23 cellular contexts compared by ENCODE assay signal in genomic region chr9:137793196-137793841, GRCh38.
DNase-seq lines count a peak whose midpoint lies in the region; ATAC-seq and TF ChIP-seq lines count a peak whose summit lies in the region.
"Had no signal": no experiment of that assay in that cellular context is flagged by ENCODE, and none has a peak within 500 bp of the region (broad histone marks: within the 10 kb centered on the region; RNA-seq: fewer than 3 reads in every experiment).

No MANE protein-coding gene starts in this region.

- H3K27ac Mint-ChIP-seq in GM23338, result peak overlapping the region; percentile 16; the same call in 1 of the 2 replicates
- H3K27ac Mint-ChIP-seq: activated naive CD4-positive, alpha-beta T cell treated with anti-CD3 and anti-CD28 coated beads, Interleukin-2, amount 50 U/mL, for 24 hours; stimulated activated memory B cell treated with anti-CD40 and anti-IgM and Interleukin-4, amounts not matched to agents 10 μg/mL and 1 μg/mL and 100 μg/mL, for 72 hours had no signal

- H2AFZ ChIP-seq in GM23338 (no peak overlapping the region), OCI-LY7 (ENCODE audit: low read length) (no peak overlapping the region)

- H3K4me2 ChIP-seq in GM23338 (no peak overlapping the region), OCI-LY7 (ENCODE audit: low read length) (no peak overlapping the region)

- no peak for DNase-seq in GM23338 (ENCODE audit: low spot score)
- no peak for DNase-seq in OCI-LY7 (ENCODE audit: low spot score)
- DNase-seq in globus pallidus (ENCODE audit: low spot score), result peak; percentile 78
- peak; percentile 91 for DNase-seq in pons (ENCODE audit: low spot score)
- no peak for DNase-seq in NCI-H1694 (lab: John Stamatoyannopoulos, UW)
- DNase-seq: activated T-cell treated with anti-CD3 and anti-CD28 coated beads, Interleukin-2, amount 50 U/mL, for 48 hours; AML-193; CD8-positive, alpha-beta memory T cell; DMS153; naive thymus-derived CD8-positive, alpha-beta T cell; NCI-H2171; NCI-H526; ovary; right cardiac atrium; stimulated activated CD4-positive, alpha-beta T cell treated with anti-CD3 and anti-CD28 coated beads, Interleukin-4, amount 100 ng/mL, for 1 hour; T-helper 1 cell had no signal

- H3K27ac ChIP-seq in GM23338 (ENCODE audit: low read depth) (no peak overlapping the region), OCI-LY7 (ENCODE audit: low read depth, low read length, poor library complexity, severe bottlenecking) (no peak overlapping the region)
- H3K27ac ChIP-seq: epithelial cell of prostate, ovary had no signal

- ATAC-seq in GM23338 (no peak), GM21515 (IDR thresholded peaks at IDR 0.05; ENCODE audit: unreplicated experiment) (no peak), HG03439 (IDR thresholded peaks at IDR 0.05; ENCODE audit: unreplicated experiment) (no peak)
- ATAC-seq: activated CD4-positive, CD25-positive, alpha-beta regulatory T cell treated with anti-CD3 and anti-CD28 coated beads, Interleukin-2, amount 50 U/mL, for 24 hours; naive thymus-derived CD8-positive, alpha-beta T cell; right cardiac atrium; stimulated activated memory B cell treated with anti-CD40 and anti-IgM and Interleukin-4, amounts not matched to agents 10 μg/mL and 1 μg/mL and 100 μg/mL, for 72 hours had no signal

- TSS peak; percentile 59 for BruUV-seq in OCI-LY7 (replicated peaks; lab: Mats Ljungman, UMichigan)

- H3K9me2 ChIP-seq in GM23338 (ENCODE audit: insufficient read depth) (no peaks in the 10 kb centered on the region), OCI-LY7 (ENCODE audit: insufficient read depth, low read length) (no peaks in the 10 kb centered on the region)

- H3K79me2 ChIP-seq in GM23338 (replicated peaks; ENCODE audit: insufficient read depth) (peaks cover 4% of the 10 kb centered on the region; the same call in 1 of the 2 replicates), OCI-LY7 (ENCODE audit: insufficient read depth, low read depth, low read length) (no peaks in the 10 kb centered on the region)

- H4K20me1 ChIP-seq in GM23338 (replicated peaks; ENCODE audit: insufficient read depth), result no peaks in the 10 kb centered on the region; the same call in none of the 2 replicates
- H4K20me1 ChIP-seq in OCI-LY7 (ENCODE audit: insufficient read depth, low read length), result no peaks in the 10 kb centered on the region

- intact Hi-C loops in OCI-LY7 (cut with micrococcal nuclease; ENCODE audit: unreplicated experiment), result no loop called here

- H3K9me3 ChIP-seq in OCI-LY7 (ENCODE audit: low read length), result no peaks in the 10 kb centered on the region
- H3K9me3 ChIP-seq: ovary had no signal

- H3K4me3 ChIP-seq in GM23338 (no peak overlapping the region), OCI-LY7 (ENCODE audit: low read depth, low read length, poor library complexity, severe bottlenecking) (no peak overlapping the region)
- H3K4me3 ChIP-seq: ovary had no signal

- POLR2A ChIA-PET in OCI-LY7 (lab: Charles Lee), result no interaction called here

- no peaks in the 10 kb centered on the region for H3F3A ChIP-seq in GM23338 (replicated peaks; ENCODE audit: low read depth)

- no peak for TF ChIP-seq CTCF in GM23338 (conservative IDR thresholded peaks at IDR 0.05; ENCODE audit: low read depth in 2 of 2)
- TF ChIP-seq CTCF in OCI-LY7 (conservative IDR thresholded peaks at IDR 0.05; ENCODE audit: low read length), result no peak

- peaks cover 7% of the 10 kb centered on the region for H3K27me3 Mint-ChIP-seq in GM23338 (ENCODE audit: insufficient read depth, low read depth, poor library complexity)
- H3K27me3 Mint-ChIP-seq: activated naive CD4-positive, alpha-beta T cell treated with anti-CD3 and anti-CD28 coated beads, Interleukin-2, amount 50 U/mL, for 24 hours; CD8-positive, alpha-beta memory T cell; central memory CD8-positive, alpha-beta T cell; naive thymus-derived CD8-positive, alpha-beta T cell; stimulated activated memory B cell treated with anti-CD40 and anti-IgM and Interleukin-4, amounts not matched to agents 10 μg/mL and 1 μg/mL and 100 μg/mL, for 72 hours had no signal

- no peak overlapping the region for H3K4me3 Mint-ChIP-seq in GM23338
- H3K4me3 Mint-ChIP-seq: activated naive CD4-positive, alpha-beta T cell treated with anti-CD3 and anti-CD28 coated beads, Interleukin-2, amount 50 U/mL, for 24 hours; CD8-positive, alpha-beta memory T cell; central memory CD8-positive, alpha-beta T cell; naive thymus-derived CD8-positive, alpha-beta T cell; stimulated activated memory B cell treated with anti-CD40 and anti-IgM and Interleukin-4, amounts not matched to agents 10 μg/mL and 1 μg/mL and 100 μg/mL, for 72 hours had no signal

- H3K36me3 ChIP-seq in GM23338 (ENCODE audit: insufficient read depth) (peaks cover 47% of the 10 kb centered on the region), OCI-LY7 (ENCODE audit: insufficient read depth, low read length) (peaks cover 99% of the 10 kb centered on the region)
- H3K36me3 ChIP-seq: ovary had no signal

- peaks cover under 1% of the 10 kb centered on the region; the same call in 1 of the 3 replicates for H3K9me3 Mint-ChIP-seq in GM23338
- H3K9me3 Mint-ChIP-seq: activated naive CD4-positive, alpha-beta T cell treated with anti-CD3 and anti-CD28 coated beads, Interleukin-2, amount 50 U/mL, for 24 hours; CD8-positive, alpha-beta memory T cell; central memory CD8-positive, alpha-beta T cell; naive thymus-derived CD8-positive, alpha-beta T cell had no signal

- H3K27me3 ChIP-seq in GM23338 (ENCODE audit: insufficient read depth), result no peaks in the 10 kb centered on the region
- H3K27me3 ChIP-seq: ovary had no signal

- H3K4me1 ChIP-seq in GM23338 (ENCODE audit: insufficient read depth) (no peaks in the 10 kb centered on the region), OCI-LY7 (ENCODE audit: insufficient read depth, low read length, poor library complexity, severe bottlenecking) (no peaks in the 10 kb centered on the region)

- peaks cover under 1% of the 10 kb centered on the region; the same call in 1 of the 3 replicates for H3K4me1 Mint-ChIP-seq in GM23338
- H3K4me1 Mint-ChIP-seq: activated naive CD4-positive, alpha-beta T cell treated with anti-CD3 and anti-CD28 coated beads, Interleukin-2, amount 50 U/mL, for 24 hours had no signal

- CTCF ChIA-PET in OCI-LY7 (lab: Charles Lee; ENCODE audit: unreplicated experiment), result no interaction called here

- H3K36me3 Mint-ChIP-seq in GM23338 (ENCODE audit: low read depth), result peaks cover 81% of the 10 kb centered on the region

TF ChIP-seq in GM23338, 12 proteins besides CTCF, POLR2A, EP300 and RAD21:
- TF ChIP-seq POLR2AphosphoS5 (IDR thresholded peaks at IDR 0.05; ENCODE audit: low read depth) (no peak), REST (IDR thresholded peaks at IDR 0.05; ENCODE audit: unreplicated experiment) (no peak), ZNF114 (CRISPR knock-in tag; IDR thresholded peaks at IDR 0.05) (no peak), STAT1 (IDR thresholded peaks at IDR 0.05; ENCODE audit: unreplicated experiment) (no peak), ETS1 (IDR thresholded peaks at IDR 0.05) (no peak), NANOG (IDR thresholded peaks at IDR 0.05; ENCODE audit: borderline replicate concordance) (no peak)

Comparison
In these comparisons a context has a peak if more than half of its experiments do, and no peak if none do; other contexts are left out.
1. DNase-seq: peak in globus pallidus (single experiment) and pons (single experiment); none in GM23338 (single experiment), OCI-LY7 (single experiment) and NCI-H1694 (single experiment).